ENCODE assay signal across 8 cellular contexts in genomic region chr7:151088019-151088855, GRCh38. TPM values are rescaled to one million over a fixed set of nuclear protein-coding genes. Genes with fewer than 3 reads are reported as not detected.
DNase-seq lines count a peak whose midpoint lies in the region; ATAC-seq, FAIRE-seq and TF ChIP-seq lines count a peak whose summit lies in the region.

No MANE protein-coding gene starts in this region.

- H3K27me3 ChIP-seq in right cardiac atrium (ENCODE audit: control insufficient read depth, insufficient read depth): no peaks in the 10 kb centered on the region
- H3K27me3 ChIP-seq in small intestine (ENCODE audit: control insufficient read depth in 2 of 2, insufficient read depth in 2 of 2, low read length in 2 of 2): no peaks in the 10 kb centered on the region

- H3K4me1 ChIP-seq in right cardiac atrium (ENCODE audit: control insufficient read depth, insufficient read depth, low read length): peaks cover 10% of the 10 kb centered on the region
- H3K4me1 ChIP-seq in small intestine (ENCODE audit: control insufficient read depth in 2 of 2, insufficient read depth in 1 of 2, low read depth in 1 of 2, low read length in 1 of 2): peaks cover 0 to 4% of the 10 kb centered on the region in 2 donors

- peaks cover 21% of the 10 kb centered on the region for H3K27me3 Mint-ChIP-seq in T-helper 1 cell treated with Interleukin-12 subunit alpha and Interleukin-12 subunit beta and Interleukin-4 antibody, amounts not matched to agents 30 μg/mL and 1 μg/mL, for 36 hours (ENCODE audit: low read depth)
- H3K27me3 Mint-ChIP-seq in WTC11 (ENCODE audit: low read depth): peaks cover 18% of the 10 kb centered on the region

- H3K9me3 ChIP-seq in right cardiac atrium (ENCODE audit: control insufficient read depth, low read length) (no peaks in the 10 kb centered on the region), small intestine (ENCODE audit: control insufficient read depth, low read depth) (no peaks in the 10 kb centered on the region)

- no peaks in the 10 kb centered on the region for H3K36me3 Mint-ChIP-seq in T-helper 1 cell treated with Interleukin-12 subunit alpha and Interleukin-12 subunit beta and Interleukin-4 antibody, amounts not matched to agents 30 μg/mL and 1 μg/mL, for 36 hours (ENCODE audit: low read depth)
- peaks cover 7% of the 10 kb centered on the region for H3K36me3 Mint-ChIP-seq in WTC11

- no peaks in the 10 kb centered on the region for H3K9me3 Mint-ChIP-seq in T-helper 1 cell treated with Interleukin-12 subunit alpha and Interleukin-12 subunit beta and Interleukin-4 antibody, amounts not matched to agents 30 μg/mL and 1 μg/mL, for 36 hours
- H3K9me3 Mint-ChIP-seq in WTC11: no peaks in the 10 kb centered on the region

- intact Hi-C loops in right cardiac atrium (cut with DNase I): loop anchor here in 1 of 4 donors (10.0 kb wide), 1 partner anchor 63 kb away; the partner anchor contains the start of genes ABCB8 and ATG9B

- 39% methylated on average over 16 of the region's 16 CpGs for WGBS in right cardiac atrium
- WGBS in small intestine, 3 donors: 43 to 54% (median 53%) methylated on average over 16 of the region's 16 CpGs

- CTCF ChIA-PET in WTC11 (lab: Charles Lee): interaction anchor here (1.0 to 10.4 kb wide), 9 partner anchors 10 to 158 kb away, joined by 3 to 118 read pairs (median 5); partner anchors contain the start of gene GBX1

- POLR2A ChIA-PET in WTC11 (lab: Charles Lee): interaction anchor here (1.1 to 2.0 kb wide), 3 partner anchors 21 to 37 kb away, joined by 3 to 9 read pairs (median 5); no protein-coding TSS in a partner anchor

- DNase-seq in T-helper 1 cell (no peak), WTC11 (ENCODE audit: low spot score) (no peak), right cardiac atrium (peak in 2 of 3 donors; percentile 59 to 67), small intestine (no peak), putamen (ENCODE audit: low spot score) (no peak)

- no peaks in the 10 kb centered on the region for H3K36me3 ChIP-seq in small intestine (ENCODE audit: control insufficient read depth in 2 of 2, insufficient read depth in 2 of 2, low read length in 2 of 2)

- no peak overlapping the region for H3K27ac Mint-ChIP-seq in T-helper 1 cell treated with Interleukin-12 subunit alpha and Interleukin-12 subunit beta and Interleukin-4 antibody, amounts not matched to agents 30 μg/mL and 1 μg/mL, for 36 hours
- H3K27ac Mint-ChIP-seq in WTC11: no peak overlapping the region

- no peak for TF ChIP-seq CTCF in WTC11 (IDR thresholded peaks at IDR 0.05)

- H3K4me3 Mint-ChIP-seq in T-helper 1 cell treated with Interleukin-12 subunit alpha and Interleukin-12 subunit beta and Interleukin-4 antibody, amounts not matched to agents 30 μg/mL and 1 μg/mL, for 36 hours: peak overlapping the region; percentile 57
- H3K4me3 Mint-ChIP-seq in WTC11: peak overlapping the region; percentile 67

- H3K27ac ChIP-seq in right cardiac atrium (ENCODE audit: low read length): peak overlapping the region; percentile 94
- peak overlapping the region; percentile 83 to 89 for H3K27ac ChIP-seq in small intestine (ENCODE audit: low read depth in 1 of 2, low read length in 1 of 2)

- H3K4me1 Mint-ChIP-seq in T-helper 1 cell treated with Interleukin-12 subunit alpha and Interleukin-12 subunit beta and Interleukin-4 antibody, amounts not matched to agents 30 μg/mL and 1 μg/mL, for 36 hours (ENCODE audit: low read depth): peaks cover 25% of the 10 kb centered on the region
- peaks cover 46% of the 10 kb centered on the region for H3K4me1 Mint-ChIP-seq in WTC11

- no peak for ATAC-seq in WTC11
- peak in 1 of 2 donors; percentile 17 for ATAC-seq in right cardiac atrium
- ATAC-seq in HG02571 (IDR thresholded peaks at IDR 0.05; ENCODE audit: unreplicated experiment): no peak
- ATAC-seq in GM21619 (IDR thresholded peaks at IDR 0.05; ENCODE audit: unreplicated experiment): no peak

- FAIRE-seq in small intestine (lab: Jason Lieb, UNC): no peak

- peak overlapping the region; percentile 57 for H3K4me3 ChIP-seq in right cardiac atrium (ENCODE audit: low read length)
- H3K4me3 ChIP-seq in small intestine (ENCODE audit: low read depth in 1 of 2, low read length in 2 of 2): peak overlapping the region in 1 of 2 donors; percentile 91

TF ChIP-seq in WTC11, 78 proteins besides CTCF, POLR2A, EP300 and RAD21:
- no peak for TF ChIP-seq ZNF396 (CRISPR knock-in tag; IDR thresholded peaks at IDR 0.05; ENCODE audit: borderline replicate concordance)
- TF ChIP-seq USF1 (CRISPR knock-in tag; IDR thresholded peaks at IDR 0.05): 0 out of 2 replicates have a peak, but pooled peaks have one; percentile 2

RNA-seq across cellular contexts. Expression of gene AGAP3, which starts 2.0 kb away (rescaled TPM):
- total RNA-seq in WTC11 (2021): 107 to 163 TPM (median 113 TPM) in 3 replicates
- 10 to 100 TPM; 58.3 to 78.8 (median 67.6) TPM for total RNA-seq in right cardiac atrium
- polyA plus RNA-seq in right cardiac atrium: 61.4 TPM
- polyA plus RNA-seq in small intestine: 10 to 100 TPM; 46.5 to 57.9 (median 54.9) TPM

RNA-seq across cellular contexts. Expression of gene TMUB1, which starts 4.9 kb away (rescaled TPM):
- total RNA-seq in WTC11 (2021): 61.3 to 72.8 TPM (median 62.5 TPM) in 3 replicates
- 10 to 100 TPM; 28.5 to 36.5 (median 35.8) TPM for total RNA-seq in right cardiac atrium
- polyA plus RNA-seq in right cardiac atrium: 55.2 TPM
- 100 to 1,000 TPM in 1 of 3 donors, 10 to 100 TPM in 2; 66.4 to 144 (median 77.4) TPM for polyA plus RNA-seq in small intestine

RNA-seq across cellular contexts. Expression of gene FASTK, which starts 7.6 kb away (rescaled TPM):
- total RNA-seq in WTC11 (2021) (62.1 to 70.2 TPM (median 67.7 TPM) in 3 replicates), right cardiac atrium (10 to 100 TPM; 64.1 to 82.0 (median 68.9) TPM)
- polyA plus RNA-seq in right cardiac atrium (133 TPM), small intestine (100 to 1,000 TPM; 114 to 248 (median 139) TPM)

RNA-seq across cellular contexts. Expression of gene SLC4A2, which starts 28.8 kb away (rescaled TPM):
- total RNA-seq in WTC11 (2021) (131 to 164 TPM (median 131 TPM) in 3 replicates), right cardiac atrium (100 to 1,000 TPM in 2 of 4 donors, 10 to 100 TPM in 2; 83.5 to 120 (median 96.5) TPM)
- polyA plus RNA-seq in right cardiac atrium (61.7 TPM), small intestine (100 to 1,000 TPM in 2 of 3 donors, 10 to 100 TPM in 1; 91.5 to 132 (median 101) TPM)

RNA-seq across cellular contexts. Expression of gene CDK5, which starts 30.5 kb away (rescaled TPM):
- total RNA-seq in WTC11 (2021) (23.6 to 27.8 TPM (median 24.5 TPM) in 3 replicates), right cardiac atrium (10 to 100 TPM in 1 of 4 donors, 1 to 10 TPM in 3; 6.2 to 11.2 (median 7.4) TPM)
- polyA plus RNA-seq in right cardiac atrium (6.5 TPM), small intestine (10 to 100 TPM; 10.8 to 19.7 (median 12.9) TPM)

Comparison
In these comparisons a context has a peak if more than half of its experiments do, and no peak if none do; other contexts are left out.
1. DNase-seq: peak in right cardiac atrium (2 of 3); none in T-helper 1 cell (0 of 5), WTC11 (single experiment), small intestine (single experiment) and putamen (single experiment).